11 cellular contexts compared by ENCODE assay signal in the genomic region with DNA sequence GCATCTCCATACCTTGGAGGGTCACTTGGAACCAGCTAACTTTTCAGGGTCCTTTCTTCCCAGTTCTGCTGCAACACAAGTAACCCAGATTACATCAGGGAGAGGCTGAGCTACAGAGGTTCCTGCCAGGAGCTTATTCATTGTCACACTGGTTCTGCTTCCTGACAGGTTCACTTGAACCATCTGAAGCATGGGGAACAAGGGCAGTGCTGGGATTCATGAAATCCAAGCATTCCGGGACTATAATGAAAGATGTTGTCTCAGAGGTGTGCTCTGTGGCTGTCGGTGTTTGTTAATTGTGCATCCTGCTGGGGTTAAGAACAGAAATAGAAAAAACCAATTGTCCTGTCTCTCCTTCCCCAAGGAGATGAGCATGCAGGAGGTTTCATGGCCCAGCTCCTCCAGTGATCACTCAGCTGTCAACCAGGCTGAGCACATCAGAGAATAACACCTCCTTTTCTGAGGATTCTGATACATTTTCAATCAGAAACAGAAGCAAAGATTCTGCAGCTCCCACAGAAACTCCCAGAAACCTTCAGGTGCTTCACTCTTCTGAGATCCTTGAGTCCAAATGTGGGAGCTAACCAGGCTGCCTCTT. TPM values are rescaled to one million over a fixed set of nuclear protein-coding genes. Genes with fewer than 3 reads are reported as not detected.
DNase-seq lines count a peak whose midpoint lies in the region; ATAC-seq, FAIRE-seq and TF ChIP-seq lines count a peak whose summit lies in the region.
"Not testable (repeated sequence)": the region's sequence is repeated elsewhere in the genome, so short reads cannot be mapped to it uniquely, and the experiment has no call there.
"Had no signal": no experiment of that assay in that cellular context is flagged by ENCODE, and none has a peak within 500 bp of the region (broad histone marks: within the 10 kb centered on the region; RNA-seq: fewer than 3 reads in every experiment).

A gene with protein sequence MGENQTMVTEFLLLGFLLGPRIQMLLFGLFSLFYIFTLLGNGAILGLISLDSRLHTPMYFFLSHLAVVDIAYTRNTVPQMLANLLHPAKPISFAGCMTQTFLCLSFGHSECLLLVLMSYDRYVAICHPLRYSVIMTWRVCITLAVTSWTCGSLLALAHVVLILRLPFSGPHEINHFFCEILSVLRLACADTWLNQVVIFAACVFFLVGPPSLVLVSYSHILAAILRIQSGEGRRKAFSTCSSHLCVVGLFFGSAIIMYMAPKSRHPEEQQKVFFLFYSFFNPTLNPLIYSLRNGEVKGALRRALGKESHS (plus strand): TSS at position 548 of the 598 bp plus-strand sequence. CDS start 5,706 bp downstream, outside the sequence.

- not testable (repeated sequence) for H2BK120ac ChIP-seq in H1 (replicated peaks; ENCODE audit: low read depth, low read length); mesendoderm (ENCODE audit: low read depth, low read length)

- not testable (repeated sequence) for H2AFZ ChIP-seq in H1 (ENCODE audit: low read length)

- H3K23ac ChIP-seq in H1 (ENCODE audit: insufficient read length); mesendoderm (ENCODE audit: low read length): not testable (repeated sequence)

- POLR2A ChIA-PET in WTC11 (lab: Charles Lee); H1 (lab: Charles Lee; ENCODE audit: partially characterized antibody): not testable (repeated sequence)

- intact Hi-C loops in upper lobe of right lung (cut with DNase I) = not testable (repeated sequence)

- H3K79me1 ChIP-seq in H1 (ENCODE audit: low read depth, low read length); mesendoderm (ENCODE audit: low read length): not testable (repeated sequence)

- H3K9me3 ChIP-seq in H1 (ENCODE audit: insufficient read depth in 2 of 2, low read depth in 1 of 2, low read length in 1 of 2); upper lobe of right lung: not testable (repeated sequence)

- not testable (repeated sequence) for H3K4me1 Mint-ChIP-seq in WTC11

- FAIRE-seq in GM12891 (lab: Jason Lieb, UNC) = peak; percentile 54
- peak; percentile 78 for FAIRE-seq in H1 (lab: Jason Lieb, UNC)

- peak; percentile 59 for ATAC-seq in WTC11
- ATAC-seq in upper lobe of right lung = peak; percentile 44

- not testable (repeated sequence) for H2AK5ac ChIP-seq in H1 (ENCODE audit: low read depth, low read length); mesendoderm (ENCODE audit: low read length)

- TF ChIP-seq RAD21 in H1 (IDR thresholded peaks at IDR 0.05 in 1 of 2, conservative IDR thresholded peaks at IDR 0.05 in 1 of 2; ENCODE audit: low read depth in 2 of 2, low read length in 2 of 2) = not testable (repeated sequence)

- not testable (repeated sequence) for TF ChIP-seq EP300 in H1 (IDR thresholded peaks at IDR 0.05; ENCODE audit: borderline replicate concordance in 1 of 2, low read depth in 2 of 2, low read length in 2 of 2)

- H4K91ac ChIP-seq in H1 (replicated peaks; ENCODE audit: insufficient read length, low read length) = not testable (repeated sequence)

- H4K8ac ChIP-seq in H1 (ENCODE audit: extremely low read depth, insufficient read depth, low read length); mesendoderm (ENCODE audit: low read depth, low read length): not testable (repeated sequence)

- not testable (repeated sequence) for H3K27me3 ChIP-seq in H1 (replicated peaks in 1 of 4; ENCODE audit: control insufficient read depth in 3 of 4, extremely low read depth in 1 of 4, insufficient read depth in 3 of 4, low read length in 3 of 4); mesendoderm (ENCODE audit: insufficient read depth, low read length, poor library complexity); upper lobe of right lung

- H3K4me2 ChIP-seq in H1 (ENCODE audit: insufficient read depth in 1 of 2, low read depth in 2 of 2, low read length in 2 of 2); mesendoderm (ENCODE audit: low read length): not testable (repeated sequence)

- not testable (repeated sequence) for TF ChIP-seq CTCF in WTC11 (IDR thresholded peaks at IDR 0.05); H1 (IDR thresholded peaks at IDR 0.05; ENCODE audit: control extremely low read depth in 1 of 3, insufficient read depth in 1 of 3, low read depth in 1 of 3, low read length in 3 of 3); upper lobe of right lung (IDR thresholded peaks at IDR 0.05)

- not testable (repeated sequence) for H3K36me3 Mint-ChIP-seq in WTC11

- H4K5ac ChIP-seq in H1 (ENCODE audit: insufficient read length, low read depth, low read length); mesendoderm (ENCODE audit: low read length): not testable (repeated sequence)

- H2BK5ac ChIP-seq in H1 (ENCODE audit: low read depth, low read length); mesendoderm (ENCODE audit: low read length): not testable (repeated sequence)

- TF ChIP-seq POLR2A in GM12891 (IDR thresholded peaks at IDR 0.05; ENCODE audit: low read depth, low read length); H1 (IDR thresholded peaks at IDR 0.05; ENCODE audit: control extremely low read depth in 1 of 2, low read depth in 2 of 2, low read length in 2 of 2): not testable (repeated sequence)

- not testable (repeated sequence) for DNase-seq in GM12891 (ENCODE audit: insufficient read length, low spot score); WTC11 (ENCODE audit: low spot score); H1 (ENCODE audit: low read depth in 1 of 2, low spot score in 2 of 2); upper lobe of right lung
- DNase-seq in mesendoderm = peak; percentile 0

- not testable (repeated sequence) for H3K36me3 ChIP-seq in H1 (ENCODE audit: control insufficient read depth in 2 of 4, insufficient read depth in 4 of 4, low read length in 3 of 4); mesendoderm (ENCODE audit: control insufficient read depth, insufficient read depth, low read length); upper lobe of right lung

- H2BK20ac ChIP-seq in H1 (ENCODE audit: low read length) = not testable (repeated sequence)

- not testable (repeated sequence) for H3K9ac ChIP-seq in H1 (replicated peaks in 1 of 4; ENCODE audit: extremely low read depth in 1 of 4, low read depth in 3 of 4, low read length in 3 of 4); mesendoderm (ENCODE audit: low read length)

- not testable (repeated sequence) for H3K27me3 Mint-ChIP-seq in WTC11 (ENCODE audit: low read depth)

- H2BK12ac ChIP-seq in H1 (ENCODE audit: low read depth, low read length) = not testable (repeated sequence)

- H3K9me3 Mint-ChIP-seq in WTC11 = not testable (repeated sequence)

- not testable (repeated sequence) for H3K27ac ChIP-seq in H1 (ENCODE audit: low read depth, low read length); mesendoderm (ENCODE audit: low read depth, low read length); upper lobe of right lung

- H3K56ac ChIP-seq in H1 (replicated peaks; ENCODE audit: insufficient read length, low read depth, low read length); mesendoderm (ENCODE audit: low read length): not testable (repeated sequence)

- not testable (repeated sequence) for H3K4me1 ChIP-seq in H1 (replicated peaks in 1 of 4; ENCODE audit: control insufficient read depth in 3 of 4, insufficient read depth in 4 of 4, low read length in 3 of 4); mesendoderm (ENCODE audit: control insufficient read depth, low read depth, low read length); upper lobe of right lung

- H2BK15ac ChIP-seq in H1 (ENCODE audit: low read length); mesendoderm (replicated peaks; ENCODE audit: low read depth): not testable (repeated sequence)

- 85% methylated on average over 2 of the region's 2 CpGs; no CpG with 5 or more reads in 1 of the 2 experiments for WGBS in H1 (ENCODE audit: extremely low coverage in 1 of 2, insufficient coverage in 1 of 2, insufficient read length in 1 of 2, insufficient replicate concordance in 2 of 2, low coverage in 1 of 2, low lambda C conversion rate in 2 of 2, missing lambda C conversion rate in 1 of 2), 2 experiments
- WGBS in mesendoderm (ENCODE audit: extremely low coverage, insufficient coverage, low lambda C conversion rate) = no CpG with 5 or more reads among the region's 2 CpGs

- H3K79me2 ChIP-seq in H1 (ENCODE audit: control insufficient read depth in 1 of 2, insufficient read depth in 2 of 2, low read length in 2 of 2); mesendoderm (ENCODE audit: control insufficient read depth, insufficient read depth, low read length): not testable (repeated sequence)

- not testable (repeated sequence) for H3K4me3 ChIP-seq in H1 (ENCODE audit: extremely low read depth in 1 of 4, insufficient read depth in 2 of 4, low read depth in 3 of 4, low read length in 4 of 4); mesendoderm (ENCODE audit: low read length); upper lobe of right lung

- H3K27ac Mint-ChIP-seq in WTC11 = not testable (repeated sequence)

- H3K14ac ChIP-seq in H1 (ENCODE audit: insufficient read length) = not testable (repeated sequence)

- H3K4ac ChIP-seq in H1 (replicated peaks; ENCODE audit: insufficient read length, low read depth, low read length); mesendoderm (ENCODE audit: low read depth, low read length): not testable (repeated sequence)

- CTCF ChIA-PET in WTC11 (lab: Charles Lee); H1 (lab: Charles Lee; ENCODE audit: partially characterized antibody): not testable (repeated sequence)

- H3K18ac ChIP-seq in H1 (ENCODE audit: extremely low read depth, low read length); mesendoderm (ENCODE audit: low read length): not testable (repeated sequence)

- not testable (repeated sequence) for H3K23me2 ChIP-seq in H1 (ENCODE audit: low read depth, low read length)

- not testable (repeated sequence) for H4K20me1 ChIP-seq in H1 (replicated peaks in 1 of 2; ENCODE audit: control insufficient read depth in 1 of 2, insufficient read depth in 2 of 2, low read length in 2 of 2)

- not testable (repeated sequence) for H3K4me3 Mint-ChIP-seq in WTC11

RNA-seq across cellular contexts. Expression of the gene that starts here (rescaled TPM):
- polyA plus RNA-seq in GM12891 (2012; ENCODE audit: low read depth, missing spikeins) = 0.39 TPM
- total RNA-seq in WTC11 (2021) (0.15 to 0.27 TPM in 2 of 3 replicates, not detected in the other), upper lobe of right lung (not detected)
- not detected in 2 replicates for total RNA-seq in H1 (2021; fragmentation: NEBNext Ultra II Directional; extraction: Animal tissue kit (Norgen Biotek cat#: 25700))
- polyA plus RNA-seq in H1 (2011; rRNA removed) = 0.05 and 0.11 TPM in 2 replicates
- not detected for polyA plus RNA-seq in H1 (2011; cell fraction: cytosol; rRNA removed)
- 1.3 TPM for polyA plus RNA-seq in H1 (2011; cell fraction: nucleus; rRNA removed)
- 0.67 to 1.1 TPM (median 0.93 TPM) in 4 replicates for polyA plus RNA-seq in H1 (2012, experiment 1 of 2)
- polyA plus RNA-seq in H1 (2012, experiment 2 of 2) = 0.14 TPM
- polyA plus RNA-seq in H1 (2013, experiment 1 of 2) = not detected
- 0.02 TPM for polyA plus RNA-seq in H1 (2013, experiment 2 of 2)
- not detected in 2 replicates for polyA minus RNA-seq in H1 (2011; rRNA and poly(A)+ RNA removed)
- polyA minus RNA-seq in H1 (2011; cell fraction: cytosol; rRNA and poly(A)+ RNA removed) = not detected
- polyA minus RNA-seq in H1 (2011; cell fraction: nucleus; rRNA and poly(A)+ RNA removed) = not detected
- polyA plus RNA-seq in mesendoderm (2013, experiment 1 of 2) = not detected
- not detected for polyA plus RNA-seq in mesendoderm (2013, experiment 2 of 2)
- total RNA-seq: A172; B cell; Caco-2; Calu3; CD8-positive, alpha-beta T cell had no signal
- polyA plus RNA-seq: A549 had no signal

Comparison
In these comparisons a context has a peak if more than half of its experiments do, and no peak if none do; other contexts are left out.
1. Peak in ATAC-seq in WTC11; RNA of the gene not detected or under 1 TPM.
2. Peak in ATAC-seq in upper lobe of right lung; RNA of the gene not detected or under 1 TPM.